Comparison of ENCODE assay signal across 1 cellular context in the genomic region with DNA sequence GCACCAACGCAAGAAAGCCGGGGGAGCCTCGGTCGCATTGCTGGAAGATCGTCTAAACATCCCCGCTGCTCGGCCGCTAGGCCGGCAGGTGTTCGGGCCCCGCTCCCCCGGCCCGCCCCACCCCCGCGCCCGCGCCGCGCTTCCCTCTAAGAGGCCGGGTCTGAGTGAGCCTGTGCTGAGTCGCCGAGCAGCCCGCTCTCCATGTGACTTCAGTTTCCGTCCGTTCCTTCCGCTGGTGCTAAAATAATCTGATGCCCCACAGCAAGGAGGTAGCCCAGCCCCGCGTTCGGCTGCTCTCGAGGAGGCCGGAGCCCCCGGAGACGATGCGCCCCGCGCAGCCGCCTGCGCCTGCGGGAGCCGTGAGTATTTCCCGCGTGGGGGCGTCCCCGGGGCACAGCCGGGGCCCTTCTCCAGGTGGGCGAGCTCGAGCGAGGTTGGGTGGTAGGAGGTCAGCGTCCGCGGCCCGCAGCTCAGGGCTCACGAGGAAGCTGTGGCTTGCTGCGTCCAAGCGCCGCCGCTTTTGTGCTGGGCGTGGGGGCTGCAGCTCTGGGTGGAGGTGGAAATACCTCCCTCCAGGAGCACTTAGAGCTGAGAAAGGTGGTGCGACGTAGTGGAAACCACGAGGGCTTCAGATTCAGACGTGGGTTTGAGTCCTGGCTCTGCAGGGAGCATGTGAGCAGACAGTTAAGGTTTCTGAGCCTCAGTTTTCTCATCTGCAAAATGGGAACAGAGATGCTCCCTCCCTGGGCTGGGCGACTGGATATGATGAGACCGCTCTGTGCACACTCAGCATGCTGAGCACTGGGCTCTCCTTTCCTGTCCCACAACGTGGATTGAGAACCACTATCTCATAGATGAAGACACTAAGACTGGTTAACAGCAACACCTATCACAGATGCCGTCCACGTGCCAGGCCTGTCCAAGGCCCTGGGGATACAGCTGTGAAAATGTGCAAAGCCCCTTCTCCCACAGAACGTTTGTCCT.
A peak's percentile ranks its signal among the peaks of the same experiment; 100 is the strongest.
TF ChIP-seq lines count a peak whose summit lies in the region.

A gene (plus strand): TSS at position 178 of the 984 bp plus-strand sequence. CDS start 14,846 bp downstream, outside the sequence.

TF ChIP-seq in K562, 482 proteins besides CTCF, POLR2A, EP300 and RAD21 (continued from another document and continues in another):
- TF ChIP-seq, protein P1, sequence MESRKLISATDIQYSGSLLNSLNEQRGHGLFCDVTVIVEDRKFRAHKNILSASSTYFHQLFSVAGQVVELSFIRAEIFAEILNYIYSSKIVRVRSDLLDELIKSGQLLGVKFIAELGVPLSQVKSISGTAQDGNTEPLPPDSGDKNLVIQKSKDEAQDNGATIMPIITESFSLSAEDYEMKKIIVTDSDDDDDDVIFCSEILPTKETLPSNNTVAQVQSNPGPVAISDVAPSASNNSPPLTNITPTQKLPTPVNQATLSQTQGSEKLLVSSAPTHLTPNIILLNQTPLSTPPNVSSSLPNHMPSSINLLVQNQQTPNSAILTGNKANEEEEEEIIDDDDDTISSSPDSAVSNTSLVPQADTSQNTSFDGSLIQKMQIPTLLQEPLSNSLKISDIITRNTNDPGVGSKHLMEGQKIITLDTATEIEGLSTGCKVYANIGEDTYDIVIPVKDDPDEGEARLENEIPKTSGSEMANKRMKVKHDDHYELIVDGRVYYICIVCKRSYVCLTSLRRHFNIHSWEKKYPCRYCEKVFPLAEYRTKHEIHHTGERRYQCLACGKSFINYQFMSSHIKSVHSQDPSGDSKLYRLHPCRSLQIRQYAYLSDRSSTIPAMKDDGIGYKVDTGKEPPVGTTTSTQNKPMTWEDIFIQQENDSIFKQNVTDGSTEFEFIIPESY (CRISPR knock-in tag; IDR thresholded peaks at IDR 0.05): no peak
- TF ChIP-seq TBP (optimal IDR thresholded peaks at IDR 0.05; ENCODE audit: low read depth, low read length) (peak; percentile 40), GATAD2B (IDR thresholded peaks at IDR 0.05; ENCODE audit: borderline replicate concordance) (0 out of 2 replicates have a peak, but pooled peaks have one; percentile 12), MXI1 (IDR thresholded peaks at IDR 0.05; ENCODE audit: low read depth, low read length) (peak; percentile 27; the same call in 1 of the 2 replicates), U2AF1 (optimal IDR thresholded peaks at IDR 0.05; ENCODE audit: low read depth, low read length) (peak; percentile 74), ZNF354B (CRISPR knock-in tag; IDR thresholded peaks at IDR 0.05) (no peak), SMARCE1 (IDR thresholded peaks at IDR 0.05) (0 out of 2 replicates have a peak, but pooled peaks have one; percentile 14), KLF1 (tag; IDR thresholded peaks at IDR 0.05) (no peak), ADNP (tag; IDR thresholded peaks at IDR 0.05) (peak; percentile 99), SMAD4 (CRISPR knock-in tag; conservative IDR thresholded peaks at IDR 0.05) (peak; percentile 11; the same call in 1 of the 2 replicates), POLR3A (IDR thresholded peaks at IDR 0.05; ENCODE audit: borderline replicate concordance, extremely low read depth, insufficient read depth, insufficient read length) (no peak), TCFL5 (CRISPR knock-in tag; conservative IDR thresholded peaks at IDR 0.05) (no peak), GABPB1 (CRISPR knock-in tag; IDR thresholded peaks at IDR 0.05) (peak; percentile 66), FOXJ3 (CRISPR knock-in tag; IDR thresholded peaks at IDR 0.05) (no peak), SAP30 (IDR thresholded peaks at IDR 0.05; ENCODE audit: borderline replicate concordance, insufficient read depth, low read depth, low read length, poor library complexity, severe bottlenecking) (no peak), CBFB (CRISPR knock-in tag; IDR thresholded peaks at IDR 0.05) (peak; percentile 63; the same call in 1 of the 2 replicates), RHOXF2B (CRISPR knock-in tag; conservative IDR thresholded peaks at IDR 0.05) (no peak), NFRKB (IDR thresholded peaks at IDR 0.05; ENCODE audit: low read depth) (0 out of 2 replicates have a peak, but pooled peaks have one; percentile 21), CBFA2T2 (conservative IDR thresholded peaks at IDR 0.05) (0 out of 2 replicates have a peak, but pooled peaks have one; percentile 8), STAG1 (CRISPR knock-in tag; IDR thresholded peaks at IDR 0.05; ENCODE audit: borderline replicate concordance) (no peak), GABPB2 (CRISPR knock-in tag; conservative IDR thresholded peaks at IDR 0.05) (no peak), POLR2AphosphoS5 (IDR thresholded peaks at IDR 0.05; ENCODE audit: control insufficient read depth, insufficient read depth, low read depth, low read length) (0 out of 2 replicates have a peak, but pooled peaks have one; percentile 40), DACH1 (IDR thresholded peaks at IDR 0.05; ENCODE audit: partially characterized antibody) (peak; percentile 25), LARP7 (IDR thresholded peaks at IDR 0.05) (no peak), NCOA6 (IDR thresholded peaks at IDR 0.05) (peak; percentile 60), ZNF431 (CRISPR knock-in tag; IDR thresholded peaks at IDR 0.05) (peak; percentile 54; the same call in 1 of the 2 replicates), ZNF133 (CRISPR knock-in tag; IDR thresholded peaks at IDR 0.05) (no peak), SMARCA5 (IDR thresholded peaks at IDR 0.05) (peak; percentile 98), DPF2 (IDR thresholded peaks at IDR 0.05) (peak; percentile 31; the same call in 1 of the 2 replicates), NRF1 (conservative IDR thresholded peaks at IDR 0.05 in 1 of 2, IDR thresholded peaks at IDR 0.05 in 1 of 2) (peak; percentile 83 to 86)
- TF ChIP-seq, protein P2, sequence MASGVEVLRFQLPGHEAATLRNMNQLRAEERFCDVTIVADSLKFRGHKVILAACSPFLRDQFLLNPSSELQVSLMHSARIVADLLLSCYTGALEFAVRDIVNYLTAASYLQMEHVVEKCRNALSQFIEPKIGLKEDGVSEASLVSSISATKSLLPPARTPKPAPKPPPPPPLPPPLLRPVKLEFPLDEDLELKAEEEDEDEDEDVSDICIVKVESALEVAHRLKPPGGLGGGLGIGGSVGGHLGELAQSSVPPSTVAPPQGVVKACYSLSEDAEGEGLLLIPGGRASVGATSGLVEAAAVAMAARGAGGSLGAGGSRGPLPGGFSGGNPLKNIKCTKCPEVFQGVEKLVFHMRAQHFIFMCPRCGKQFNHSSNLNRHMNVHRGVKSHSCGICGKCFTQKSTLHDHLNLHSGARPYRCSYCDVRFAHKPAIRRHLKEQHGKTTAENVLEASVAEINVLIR (CRISPR knock-in tag; IDR thresholded peaks at IDR 0.05): no peak
- TF ChIP-seq, protein P3, sequence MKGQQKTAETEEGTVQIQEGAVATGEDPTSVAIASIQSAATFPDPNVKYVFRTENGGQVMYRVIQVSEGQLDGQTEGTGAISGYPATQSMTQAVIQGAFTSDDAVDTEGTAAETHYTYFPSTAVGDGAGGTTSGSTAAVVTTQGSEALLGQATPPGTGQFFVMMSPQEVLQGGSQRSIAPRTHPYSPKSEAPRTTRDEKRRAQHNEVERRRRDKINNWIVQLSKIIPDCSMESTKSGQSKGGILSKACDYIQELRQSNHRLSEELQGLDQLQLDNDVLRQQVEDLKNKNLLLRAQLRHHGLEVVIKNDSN (CRISPR knock-in tag; IDR thresholded peaks at IDR 0.05): peak; percentile 80
- TF ChIP-seq, protein P4, sequence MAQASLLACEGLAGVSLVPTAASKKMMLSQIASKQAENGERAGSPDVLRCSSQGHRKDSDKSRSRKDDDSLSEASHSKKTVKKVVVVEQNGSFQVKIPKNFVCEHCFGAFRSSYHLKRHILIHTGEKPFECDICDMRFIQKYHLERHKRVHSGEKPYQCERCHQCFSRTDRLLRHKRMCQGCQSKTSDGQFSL (CRISPR knock-in tag; IDR thresholded peaks at IDR 0.05): peak; percentile 62
- TF ChIP-seq, protein P4 (tag; IDR thresholded peaks at IDR 0.05): no peak
- TF ChIP-seq, protein P5, sequence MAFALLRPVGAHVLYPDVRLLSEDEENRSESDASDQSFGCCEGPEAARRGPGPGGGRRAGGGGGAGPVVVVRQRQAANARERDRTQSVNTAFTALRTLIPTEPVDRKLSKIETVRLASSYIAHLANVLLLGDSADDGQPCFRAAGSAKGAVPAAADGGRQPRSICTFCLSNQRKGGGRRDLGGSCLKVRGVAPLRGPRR (CRISPR knock-in tag; IDR thresholded peaks at IDR 0.05): no peak
- TF ChIP-seq, protein P6, sequence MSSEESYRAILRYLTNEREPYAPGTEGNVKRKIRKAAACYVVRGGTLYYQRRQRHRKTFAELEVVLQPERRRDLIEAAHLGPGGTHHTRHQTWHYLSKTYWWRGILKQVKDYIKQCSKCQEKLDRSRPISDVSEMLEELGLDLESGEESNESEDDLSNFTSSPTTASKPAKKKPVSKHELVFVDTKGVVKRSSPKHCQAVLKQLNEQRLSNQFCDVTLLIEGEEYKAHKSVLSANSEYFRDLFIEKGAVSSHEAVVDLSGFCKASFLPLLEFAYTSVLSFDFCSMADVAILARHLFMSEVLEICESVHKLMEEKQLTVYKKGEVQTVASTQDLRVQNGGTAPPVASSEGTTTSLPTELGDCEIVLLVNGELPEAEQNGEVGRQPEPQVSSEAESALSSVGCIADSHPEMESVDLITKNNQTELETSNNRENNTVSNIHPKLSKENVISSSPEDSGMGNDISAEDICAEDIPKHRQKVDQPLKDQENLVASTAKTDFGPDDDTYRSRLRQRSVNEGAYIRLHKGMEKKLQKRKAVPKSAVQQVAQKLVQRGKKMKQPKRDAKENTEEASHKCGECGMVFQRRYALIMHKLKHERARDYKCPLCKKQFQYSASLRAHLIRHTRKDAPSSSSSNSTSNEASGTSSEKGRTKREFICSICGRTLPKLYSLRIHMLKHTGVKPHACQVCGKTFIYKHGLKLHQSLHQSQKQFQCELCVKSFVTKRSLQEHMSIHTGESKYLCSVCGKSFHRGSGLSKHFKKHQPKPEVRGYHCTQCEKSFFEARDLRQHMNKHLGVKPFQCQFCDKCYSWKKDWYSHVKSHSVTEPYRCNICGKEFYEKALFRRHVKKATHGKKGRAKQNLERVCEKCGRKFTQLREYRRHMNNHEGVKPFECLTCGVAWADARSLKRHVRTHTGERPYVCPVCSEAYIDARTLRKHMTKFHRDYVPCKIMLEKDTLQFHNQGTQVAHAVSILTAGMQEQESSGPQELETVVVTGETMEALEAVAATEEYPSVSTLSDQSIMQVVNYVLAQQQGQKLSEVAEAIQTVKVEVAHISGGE (CRISPR knock-in tag; IDR thresholded peaks at IDR 0.05): peak in 1 of 3 experiments; percentile 78; a peak in 2 of 6 replicates
- TF ChIP-seq, protein P7, sequence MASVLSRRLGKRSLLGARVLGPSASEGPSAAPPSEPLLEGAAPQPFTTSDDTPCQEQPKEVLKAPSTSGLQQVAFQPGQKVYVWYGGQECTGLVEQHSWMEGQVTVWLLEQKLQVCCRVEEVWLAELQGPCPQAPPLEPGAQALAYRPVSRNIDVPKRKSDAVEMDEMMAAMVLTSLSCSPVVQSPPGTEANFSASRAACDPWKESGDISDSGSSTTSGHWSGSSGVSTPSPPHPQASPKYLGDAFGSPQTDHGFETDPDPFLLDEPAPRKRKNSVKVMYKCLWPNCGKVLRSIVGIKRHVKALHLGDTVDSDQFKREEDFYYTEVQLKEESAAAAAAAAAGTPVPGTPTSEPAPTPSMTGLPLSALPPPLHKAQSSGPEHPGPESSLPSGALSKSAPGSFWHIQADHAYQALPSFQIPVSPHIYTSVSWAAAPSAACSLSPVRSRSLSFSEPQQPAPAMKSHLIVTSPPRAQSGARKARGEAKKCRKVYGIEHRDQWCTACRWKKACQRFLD (CRISPR knock-in tag; IDR thresholded peaks at IDR 0.05): peak; percentile 92
